Comparison of ENCODE assay signal across 9 cellular contexts in genomic region chr7:4479367-4480039, GRCh38.
DNase-seq lines count a peak whose midpoint lies in the region; ATAC-seq, FAIRE-seq and TF ChIP-seq lines count a peak whose summit lies in the region.
"Had no signal": no experiment of that assay in that cellular context is flagged by ENCODE, and none has a peak within 500 bp of the region (broad histone marks: within the 10 kb centered on the region; RNA-seq: fewer than 3 reads in every experiment).

No MANE protein-coding gene starts in this region.

- no peak overlapping the region for H3K4me3 Mint-ChIP-seq in activated CD8-positive, alpha-beta T cell treated with anti-CD3 and anti-CD28 coated beads, Interleukin-2, amount 10 ng/mL, durations not matched to agents 7 days and 5 days
- no peak overlapping the region for H3K4me3 Mint-ChIP-seq in endothelial cell (ENCODE audit: unreplicated experiment)

- H3K4me2 ChIP-seq in GM23248 (ENCODE audit: unreplicated experiment) = no peak overlapping the region

- no peaks in the 10 kb centered on the region for H3K4me1 ChIP-seq in BE2C
- H3K4me1 ChIP-seq in GM23248 (ENCODE audit: insufficient read depth) = no peaks in the 10 kb centered on the region
- H3K4me1 ChIP-seq in kidney (ENCODE audit: control insufficient read depth in 1 of 2, insufficient read depth in 1 of 2, low read depth in 1 of 2, low read length in 2 of 2) = no peaks in the 10 kb centered on the region

- no peaks in the 10 kb centered on the region for H3K9me2 ChIP-seq in GM23248 (ENCODE audit: insufficient read depth)

- H3K27me3 Mint-ChIP-seq in activated CD8-positive, alpha-beta T cell treated with anti-CD3 and anti-CD28 coated beads, Interleukin-2, amount 10 ng/mL, durations not matched to agents 7 days and 5 days (ENCODE audit: low read depth) = no peaks in the 10 kb centered on the region
- peaks cover 5% of the 10 kb centered on the region for H3K27me3 Mint-ChIP-seq in endothelial cell (ENCODE audit: unreplicated experiment)

- H3K9ac ChIP-seq in GM23248 (no peak overlapping the region), kidney (ENCODE audit: low read length in 2 of 2) (no peak overlapping the region)

- H3K4me1 Mint-ChIP-seq in activated CD8-positive, alpha-beta T cell treated with anti-CD3 and anti-CD28 coated beads, Interleukin-2, amount 10 ng/mL, durations not matched to agents 7 days and 5 days (ENCODE audit: low read depth) = no peaks in the 10 kb centered on the region
- H3K4me1 Mint-ChIP-seq in endothelial cell (ENCODE audit: unreplicated experiment) = no peaks in the 10 kb centered on the region

- no peak overlapping the region for H2AFZ ChIP-seq in GM23248

- TF ChIP-seq CTCF in BE2C (IDR thresholded peaks at IDR 0.05; ENCODE audit: low read depth, low read length) (peak; percentile 41), kidney (IDR thresholded peaks at IDR 0.05; ENCODE audit: borderline replicate concordance, extremely low read depth, insufficient read depth) (peak; percentile 25), endothelial cell (IDR thresholded peaks at IDR 0.05; ENCODE audit: unreplicated experiment) (no peak)

- peak; percentile 39 for ATAC-seq in activated CD8-positive, alpha-beta T cell treated with anti-CD3 and anti-CD28 coated beads, Interleukin-2, amount 10 ng/mL, durations not matched to agents 7 days and 5 days
- ATAC-seq in HG03175 (IDR thresholded peaks at IDR 0.05; ENCODE audit: unreplicated experiment) (no peak), GM21619 (IDR thresholded peaks at IDR 0.05; ENCODE audit: unreplicated experiment) (no peak)

- intact Hi-C loops in kidney (cut with DNase I) = no loop called here

- H3K27me3 ChIP-seq in BE2C (no peaks in the 10 kb centered on the region), GM23248 (replicated peaks; ENCODE audit: insufficient read depth) (no peaks in the 10 kb centered on the region)

- H3K27ac ChIP-seq in GM23248 (no peak overlapping the region), kidney (ENCODE audit: low read depth in 2 of 2, low read length in 2 of 2) (no peak overlapping the region)

- no peak overlapping the region for H3K4me3 ChIP-seq in BE2C (ENCODE audit: low read depth, low read length)
- H3K4me3 ChIP-seq in GM23248 = no peak overlapping the region
- H3K4me3 ChIP-seq in kidney (ENCODE audit: low read length in 2 of 2) = no peak overlapping the region

- no peaks in the 10 kb centered on the region for H4K20me1 ChIP-seq in GM23248 (ENCODE audit: insufficient read depth)

- H3K36me3 ChIP-seq in BE2C (no peaks in the 10 kb centered on the region), GM23248 (ENCODE audit: low read depth) (no peaks in the 10 kb centered on the region), kidney (ENCODE audit: control insufficient read depth in 1 of 2, insufficient read depth in 2 of 2, low read length in 2 of 2) (no peaks in the 10 kb centered on the region)

- no peak overlapping the region for H3K27ac Mint-ChIP-seq in activated CD8-positive, alpha-beta T cell treated with anti-CD3 and anti-CD28 coated beads, Interleukin-2, amount 10 ng/mL, durations not matched to agents 7 days and 5 days
- H3K27ac Mint-ChIP-seq in endothelial cell (ENCODE audit: unreplicated experiment) = no peak overlapping the region

- 23 to 25% methylated on average over 12 of the region's 12 CpGs for WGBS in GM23248 (ENCODE audit: low coverage in 1 of 2, low lambda C conversion rate in 2 of 2, missing lambda C conversion rate in 2 of 2), 2 experiments

- peak; percentile 14 for DNase-seq in BE2C
- DNase-seq in GM23248 = peak; percentile 32
- peak; percentile 22 for DNase-seq in NCI-H2227 treated with DMSO at 0.1 percent for 48 hours (lab: John Stamatoyannopoulos, UW)
- DNase-seq in activated CD8-positive, alpha-beta T cell treated with anti-CD3 and anti-CD28 coated beads, Interleukin-2, amount 10 ng/mL, durations not matched to agents 7 days and 5 days = peak; percentile 37
- no peak for DNase-seq in kidney
- no peak for DNase-seq in endothelial cell (ENCODE audit: low spot score)

- FAIRE-seq in kidney (lab: Jason Lieb, UNC) = no peak
- FAIRE-seq: frontal cortex had no signal

- CTCF ChIA-PET in activated CD8-positive, alpha-beta T cell treated with anti-CD3 and anti-CD28 coated beads, Interleukin-2, amount 10 ng/mL, durations not matched to agents 7 days and 5 days (lab: Charles Lee) = no interaction called here

- no peaks in the 10 kb centered on the region for H3K79me2 ChIP-seq in GM23248 (ENCODE audit: insufficient read depth)

- H3K36me3 Mint-ChIP-seq in activated CD8-positive, alpha-beta T cell treated with anti-CD3 and anti-CD28 coated beads, Interleukin-2, amount 10 ng/mL, durations not matched to agents 7 days and 5 days (ENCODE audit: low read depth) = no peaks in the 10 kb centered on the region
- H3K36me3 Mint-ChIP-seq in endothelial cell (ENCODE audit: low read depth, unreplicated experiment) = peaks cover 15% of the 10 kb centered on the region

- H3K9me3 ChIP-seq in BE2C (no peaks in the 10 kb centered on the region; the same call in 1 of the 2 replicates), GM23248 (ENCODE audit: low read depth) (no peaks in the 10 kb centered on the region), kidney (ENCODE audit: control insufficient read depth in 1 of 2, low read length in 2 of 2) (peaks cover 0 to 3% of the 10 kb centered on the region in 2 donors)

- POLR2A ChIA-PET in activated CD8-positive, alpha-beta T cell treated with anti-CD3 and anti-CD28 coated beads, Interleukin-2, amount 10 ng/mL, durations not matched to agents 7 days and 5 days (lab: Charles Lee) = no interaction called here

- in situ Hi-C loops in GM23248 (cut with MboI) = no loop called here

- peaks cover 7% of the 10 kb centered on the region for H3K9me3 Mint-ChIP-seq in activated CD8-positive, alpha-beta T cell treated with anti-CD3 and anti-CD28 coated beads, Interleukin-2, amount 10 ng/mL, durations not matched to agents 7 days and 5 days (ENCODE audit: insufficient read depth)
- H3K9me3 Mint-ChIP-seq in endothelial cell (ENCODE audit: unreplicated experiment) = peaks cover 27% of the 10 kb centered on the region

- no peaks in the 10 kb centered on the region for H3F3A ChIP-seq in GM23248 (ENCODE audit: insufficient read depth)

Comparison
In these comparisons a context has a peak if more than half of its experiments do, and no peak if none do; other contexts are left out.
1. DNase-seq: peak in BE2C (single experiment), GM23248 (single experiment), NCI-H2227 treated with DMSO at 0.1 percent for 48 hours (single experiment) and activated CD8-positive, alpha-beta T cell treated with anti-CD3 and anti-CD28 coated beads, Interleukin-2, amount 10 ng/mL, durations not matched to agents 7 days and 5 days (single experiment); none in kidney (single experiment) and endothelial cell (single experiment).